In the genomic region with DNA sequence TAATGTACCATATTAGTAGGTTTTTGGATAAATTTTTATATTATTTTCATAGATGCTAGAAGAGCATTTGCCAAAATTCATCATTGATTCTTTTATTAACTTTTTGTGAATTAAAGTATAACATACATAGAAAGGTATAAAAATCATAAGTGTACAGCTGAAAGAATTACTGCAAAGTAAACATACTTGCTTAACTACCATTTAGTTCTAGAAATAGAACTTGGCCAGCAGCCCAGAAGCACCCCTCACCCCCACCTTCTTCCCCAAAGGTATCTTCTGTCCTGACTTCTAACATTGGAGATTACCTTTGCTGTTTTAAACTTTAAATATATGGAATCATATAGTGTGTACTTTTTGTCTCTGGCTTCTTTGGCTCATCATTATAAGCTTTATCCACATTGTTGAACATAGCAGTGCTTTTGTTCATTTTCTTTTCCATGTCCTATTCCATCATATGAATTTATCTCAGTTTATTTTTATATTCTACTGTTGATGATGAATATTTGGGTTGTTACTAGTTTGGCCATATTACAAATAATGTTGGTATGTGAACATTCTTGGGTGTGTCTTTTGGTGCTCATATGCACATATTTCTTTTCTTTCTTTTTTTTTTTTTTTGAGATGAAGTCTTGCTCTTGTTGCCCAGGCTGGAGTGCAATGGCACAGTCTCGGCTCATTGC, we compare ENCODE assay signal across 12 cellular contexts.
DNase-seq lines count a peak whose midpoint lies in the region; ATAC-seq and TF ChIP-seq lines count a peak whose summit lies in the region.
"Had no signal": no experiment of that assay in that cellular context is flagged by ENCODE, and none has a peak within 500 bp of the region (broad histone marks: within the 10 kb centered on the region; RNA-seq: fewer than 3 reads in every experiment).

No MANE protein-coding gene starts in this region.

- H3K36me3 ChIP-seq in ascending aorta = no peaks in the 10 kb centered on the region

- peak; percentile 66 for DNase-seq in Calu3
- DNase-seq in NCI-H1105 (lab: John Stamatoyannopoulos, UW) = peak; percentile 58
- no peak for DNase-seq in ascending aorta (ENCODE audit: low spot score in 2 of 2)
- DNase-seq in left colon = no peak
- DNase-seq in glutamatergic neuron = no peak
- DNase-seq in activated naive CD4-positive, alpha-beta T cell treated with anti-CD3 and anti-CD28 coated beads, Interleukin-2, amount 50 U/mL, for 16 hours = no peak
- DNase-seq in stimulated activated CD4-positive, alpha-beta T cell treated with anti-CD3 and anti-CD28 coated beads, Interleukin-4, amount 100 ng/mL, for 24 hours = no peak
- DNase-seq: activated naive CD8-positive, alpha-beta T cell treated with anti-CD3 and anti-CD28 coated beads, Interleukin-2, amount 10 ng/mL, durations not matched to agents 7 days and 5 days; H9; immature natural killer cell had no signal

- H3K27me3 Mint-ChIP-seq in Calu3 (ENCODE audit: unreplicated experiment) (no peaks in the 10 kb centered on the region), glutamatergic neuron (ENCODE audit: unreplicated experiment) (no peaks in the 10 kb centered on the region)
- H3K27me3 Mint-ChIP-seq: activated naive CD8-positive, alpha-beta T cell treated with anti-CD3 and anti-CD28 coated beads, Interleukin-2, amount 10 ng/mL, durations not matched to agents 7 days and 5 days had no signal

- intact Hi-C loops in Calu3 (cut with micrococcal nuclease; ENCODE audit: unreplicated experiment) (no loop called here), ascending aorta (cut with DNase I) (loop anchor here (5.0 kb wide), 1 partner anchor 533 kb away; the partner anchor contains the start of gene KAT6B), left colon (cut with DNase I, micrococcal nuclease) (no loop called here)

- peaks cover 3 to 13% of the 10 kb centered on the region in 2 donors for H3K4me1 ChIP-seq in ascending aorta

- H3K4me3 Mint-ChIP-seq in Calu3 (ENCODE audit: low read depth, unreplicated experiment) = no peak overlapping the region
- H3K4me3 Mint-ChIP-seq in glutamatergic neuron (ENCODE audit: unreplicated experiment) = no peak overlapping the region
- H3K4me3 Mint-ChIP-seq: activated naive CD8-positive, alpha-beta T cell treated with anti-CD3 and anti-CD28 coated beads, Interleukin-2, amount 10 ng/mL, durations not matched to agents 7 days and 5 days; H9; immature natural killer cell had no signal

- H3K4me3 ChIP-seq in ascending aorta = no peak overlapping the region
- H3K4me3 ChIP-seq: skin epidermis had no signal

- H3K27me3 ChIP-seq in ascending aorta = no peaks in the 10 kb centered on the region

- BruUV-seq in Calu3 (replicated peaks; lab: Mats Ljungman, UMichigan) = no TSS peak

- peak overlapping the region; percentile 76 to 83 for H3K27ac ChIP-seq in ascending aorta

- peaks cover 2% of the 10 kb centered on the region for H3K9me3 Mint-ChIP-seq in Calu3 (ENCODE audit: low read depth, unreplicated experiment)
- no peaks in the 10 kb centered on the region for H3K9me3 Mint-ChIP-seq in glutamatergic neuron (ENCODE audit: unreplicated experiment)
- H3K9me3 Mint-ChIP-seq: H9, immature natural killer cell had no signal

- TF ChIP-seq CTCF in Calu3 (IDR thresholded peaks at IDR 0.05; ENCODE audit: unreplicated experiment) (no peak), ascending aorta (IDR thresholded peaks at IDR 0.05) (no peak), glutamatergic neuron (IDR thresholded peaks at IDR 0.05; ENCODE audit: partially characterized antibody, unreplicated experiment) (no peak)

- H3K9me3 ChIP-seq in ascending aorta = no peaks in the 10 kb centered on the region

- H3K36me3 Mint-ChIP-seq in Calu3 (ENCODE audit: insufficient read depth, unreplicated experiment) (no peaks in the 10 kb centered on the region), glutamatergic neuron (ENCODE audit: unreplicated experiment) (no peaks in the 10 kb centered on the region)

- CTCF ChIA-PET in Calu3 (lab: Charles Lee) = interaction anchor here (0.7 kb wide), 1 partner anchor 64 kb away, joined by 3 read pairs; no protein-coding TSS in a partner anchor

- ATAC-seq in left colon (peak; percentile 43), GM18873 (IDR thresholded peaks at IDR 0.05; ENCODE audit: low FRiP score, unreplicated experiment) (no peak)

- peaks cover 27% of the 10 kb centered on the region for H3K4me1 Mint-ChIP-seq in Calu3 (ENCODE audit: low read depth, unreplicated experiment)
- no peaks in the 10 kb centered on the region for H3K4me1 Mint-ChIP-seq in glutamatergic neuron (ENCODE audit: low read depth, unreplicated experiment)

- H3K27ac Mint-ChIP-seq in Calu3 (ENCODE audit: unreplicated experiment) (peak overlapping the region; percentile 76), glutamatergic neuron (ENCODE audit: unreplicated experiment) (no peak overlapping the region)
- H3K27ac Mint-ChIP-seq: activated naive CD8-positive, alpha-beta T cell treated with anti-CD3 and anti-CD28 coated beads, Interleukin-2, amount 10 ng/mL, durations not matched to agents 7 days and 5 days; H9 had no signal

Comparison
In these comparisons a context has a peak if more than half of its experiments do, and no peak if none do; other contexts are left out.
1. DNase-seq: peak in Calu3 (single experiment) and NCI-H1105 (single experiment); none in ascending aorta (0 of 2), left colon (0 of 2), glutamatergic neuron (single experiment), activated naive CD4-positive, alpha-beta T cell treated with anti-CD3 and anti-CD28 coated beads, Interleukin-2, amount 50 U/mL, for 16 hours (single experiment) and stimulated activated CD4-positive, alpha-beta T cell treated with anti-CD3 and anti-CD28 coated beads, Interleukin-4, amount 100 ng/mL, for 24 hours (single experiment).